1 cellular context compared by ENCODE assay signal in the genomic region with DNA sequence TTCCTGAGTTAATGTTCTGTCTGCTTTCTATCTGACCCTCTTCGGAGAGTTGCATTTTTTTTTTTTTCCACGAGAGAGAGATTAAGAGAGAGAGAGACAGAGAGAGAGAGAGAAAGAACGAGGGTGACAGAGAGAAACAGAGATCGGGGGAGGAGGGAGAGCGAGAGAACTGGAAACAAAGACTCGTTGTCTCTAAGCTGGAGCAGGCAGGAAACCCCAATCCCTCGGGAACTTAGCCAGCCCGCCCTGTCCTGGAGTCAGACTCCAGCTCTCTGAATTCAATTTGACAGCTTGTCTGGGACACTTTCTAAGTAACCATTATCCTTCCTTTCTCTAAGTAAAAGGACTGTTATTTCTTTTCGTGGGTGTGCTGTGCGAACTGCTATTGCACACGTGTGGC.
TF ChIP-seq lines count a peak whose summit lies in the region.

No MANE protein-coding gene starts in this region.

TF ChIP-seq in HEK293, 187 proteins besides CTCF, POLR2A, EP300 and RAD21 (continued from another document):
- TF ChIP-seq, protein P1, sequence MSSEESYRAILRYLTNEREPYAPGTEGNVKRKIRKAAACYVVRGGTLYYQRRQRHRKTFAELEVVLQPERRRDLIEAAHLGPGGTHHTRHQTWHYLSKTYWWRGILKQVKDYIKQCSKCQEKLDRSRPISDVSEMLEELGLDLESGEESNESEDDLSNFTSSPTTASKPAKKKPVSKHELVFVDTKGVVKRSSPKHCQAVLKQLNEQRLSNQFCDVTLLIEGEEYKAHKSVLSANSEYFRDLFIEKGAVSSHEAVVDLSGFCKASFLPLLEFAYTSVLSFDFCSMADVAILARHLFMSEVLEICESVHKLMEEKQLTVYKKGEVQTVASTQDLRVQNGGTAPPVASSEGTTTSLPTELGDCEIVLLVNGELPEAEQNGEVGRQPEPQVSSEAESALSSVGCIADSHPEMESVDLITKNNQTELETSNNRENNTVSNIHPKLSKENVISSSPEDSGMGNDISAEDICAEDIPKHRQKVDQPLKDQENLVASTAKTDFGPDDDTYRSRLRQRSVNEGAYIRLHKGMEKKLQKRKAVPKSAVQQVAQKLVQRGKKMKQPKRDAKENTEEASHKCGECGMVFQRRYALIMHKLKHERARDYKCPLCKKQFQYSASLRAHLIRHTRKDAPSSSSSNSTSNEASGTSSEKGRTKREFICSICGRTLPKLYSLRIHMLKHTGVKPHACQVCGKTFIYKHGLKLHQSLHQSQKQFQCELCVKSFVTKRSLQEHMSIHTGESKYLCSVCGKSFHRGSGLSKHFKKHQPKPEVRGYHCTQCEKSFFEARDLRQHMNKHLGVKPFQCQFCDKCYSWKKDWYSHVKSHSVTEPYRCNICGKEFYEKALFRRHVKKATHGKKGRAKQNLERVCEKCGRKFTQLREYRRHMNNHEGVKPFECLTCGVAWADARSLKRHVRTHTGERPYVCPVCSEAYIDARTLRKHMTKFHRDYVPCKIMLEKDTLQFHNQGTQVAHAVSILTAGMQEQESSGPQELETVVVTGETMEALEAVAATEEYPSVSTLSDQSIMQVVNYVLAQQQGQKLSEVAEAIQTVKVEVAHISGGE (tag by site-specific recombination; conservative IDR thresholded peaks at IDR 0.05; ENCODE audit: low read depth): no peak
- TF ChIP-seq ZIC2 (tag by site-specific recombination; IDR thresholded peaks at IDR 0.05) (no peak), ZNF701 (tag by site-specific recombination; IDR thresholded peaks at IDR 0.05) (no peak)
